In the genomic region with DNA sequence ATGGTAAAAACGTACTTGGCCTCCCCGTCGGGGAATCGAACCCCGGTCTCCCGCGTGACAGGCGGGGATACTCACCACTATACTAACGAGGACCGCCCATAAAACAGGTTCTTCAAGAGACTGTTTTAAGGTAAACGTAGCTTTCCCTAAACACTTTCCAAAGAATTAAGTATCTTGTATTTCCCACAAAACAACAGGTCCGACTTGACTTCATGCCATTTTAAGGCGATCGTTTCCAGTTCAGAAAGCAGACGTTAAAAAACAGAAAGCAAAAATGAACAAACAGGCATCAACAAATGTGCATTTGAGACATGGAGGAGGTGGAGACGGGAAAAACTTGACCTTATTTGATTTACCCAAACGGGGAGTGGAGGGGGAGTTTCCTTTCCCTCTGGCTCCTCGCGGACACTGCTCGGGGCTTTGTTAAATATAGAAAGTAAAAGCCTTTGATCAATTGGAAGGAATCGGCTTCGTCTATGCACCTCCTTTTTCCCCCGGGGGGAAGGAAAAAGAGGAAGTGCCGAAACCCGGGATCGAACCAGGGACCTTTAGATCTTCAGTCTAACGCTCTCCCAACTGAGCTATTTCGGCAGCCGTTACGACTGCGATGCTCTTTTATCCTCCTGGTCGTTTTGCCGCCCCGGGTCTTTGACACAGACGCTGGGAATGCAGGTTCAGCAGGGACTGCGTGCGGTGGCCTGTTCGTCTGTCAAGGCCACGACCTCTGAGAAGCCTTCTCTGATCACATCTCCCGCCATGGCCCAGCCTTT, we compare ENCODE assay signal across 1 cellular context.
TF ChIP-seq lines count a peak whose summit lies in the region.

No MANE protein-coding gene starts in this region.

TF ChIP-seq in HCT116, 20 proteins besides CTCF, POLR2A, EP300 and RAD21 (continued from another document):
- peak; percentile 83 for TF ChIP-seq TCF7L2 (IDR thresholded peaks at IDR 0.05; ENCODE audit: borderline replicate concordance, extremely low read depth, insufficient read depth, insufficient read length)
- TF ChIP-seq ELF1 (IDR thresholded peaks at IDR 0.05; ENCODE audit: borderline replicate concordance, low read depth) = no peak
- TF ChIP-seq, protein P1, sequence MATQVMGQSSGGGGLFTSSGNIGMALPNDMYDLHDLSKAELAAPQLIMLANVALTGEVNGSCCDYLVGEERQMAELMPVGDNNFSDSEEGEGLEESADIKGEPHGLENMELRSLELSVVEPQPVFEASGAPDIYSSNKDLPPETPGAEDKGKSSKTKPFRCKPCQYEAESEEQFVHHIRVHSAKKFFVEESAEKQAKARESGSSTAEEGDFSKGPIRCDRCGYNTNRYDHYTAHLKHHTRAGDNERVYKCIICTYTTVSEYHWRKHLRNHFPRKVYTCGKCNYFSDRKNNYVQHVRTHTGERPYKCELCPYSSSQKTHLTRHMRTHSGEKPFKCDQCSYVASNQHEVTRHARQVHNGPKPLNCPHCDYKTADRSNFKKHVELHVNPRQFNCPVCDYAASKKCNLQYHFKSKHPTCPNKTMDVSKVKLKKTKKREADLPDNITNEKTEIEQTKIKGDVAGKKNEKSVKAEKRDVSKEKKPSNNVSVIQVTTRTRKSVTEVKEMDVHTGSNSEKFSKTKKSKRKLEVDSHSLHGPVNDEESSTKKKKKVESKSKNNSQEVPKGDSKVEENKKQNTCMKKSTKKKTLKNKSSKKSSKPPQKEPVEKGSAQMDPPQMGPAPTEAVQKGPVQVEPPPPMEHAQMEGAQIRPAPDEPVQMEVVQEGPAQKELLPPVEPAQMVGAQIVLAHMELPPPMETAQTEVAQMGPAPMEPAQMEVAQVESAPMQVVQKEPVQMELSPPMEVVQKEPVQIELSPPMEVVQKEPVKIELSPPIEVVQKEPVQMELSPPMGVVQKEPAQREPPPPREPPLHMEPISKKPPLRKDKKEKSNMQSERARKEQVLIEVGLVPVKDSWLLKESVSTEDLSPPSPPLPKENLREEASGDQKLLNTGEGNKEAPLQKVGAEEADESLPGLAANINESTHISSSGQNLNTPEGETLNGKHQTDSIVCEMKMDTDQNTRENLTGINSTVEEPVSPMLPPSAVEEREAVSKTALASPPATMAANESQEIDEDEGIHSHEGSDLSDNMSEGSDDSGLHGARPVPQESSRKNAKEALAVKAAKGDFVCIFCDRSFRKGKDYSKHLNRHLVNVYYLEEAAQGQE (IDR thresholded peaks at IDR 0.05; ENCODE audit: low read depth) = no peak
- TF ChIP-seq, protein P2, sequence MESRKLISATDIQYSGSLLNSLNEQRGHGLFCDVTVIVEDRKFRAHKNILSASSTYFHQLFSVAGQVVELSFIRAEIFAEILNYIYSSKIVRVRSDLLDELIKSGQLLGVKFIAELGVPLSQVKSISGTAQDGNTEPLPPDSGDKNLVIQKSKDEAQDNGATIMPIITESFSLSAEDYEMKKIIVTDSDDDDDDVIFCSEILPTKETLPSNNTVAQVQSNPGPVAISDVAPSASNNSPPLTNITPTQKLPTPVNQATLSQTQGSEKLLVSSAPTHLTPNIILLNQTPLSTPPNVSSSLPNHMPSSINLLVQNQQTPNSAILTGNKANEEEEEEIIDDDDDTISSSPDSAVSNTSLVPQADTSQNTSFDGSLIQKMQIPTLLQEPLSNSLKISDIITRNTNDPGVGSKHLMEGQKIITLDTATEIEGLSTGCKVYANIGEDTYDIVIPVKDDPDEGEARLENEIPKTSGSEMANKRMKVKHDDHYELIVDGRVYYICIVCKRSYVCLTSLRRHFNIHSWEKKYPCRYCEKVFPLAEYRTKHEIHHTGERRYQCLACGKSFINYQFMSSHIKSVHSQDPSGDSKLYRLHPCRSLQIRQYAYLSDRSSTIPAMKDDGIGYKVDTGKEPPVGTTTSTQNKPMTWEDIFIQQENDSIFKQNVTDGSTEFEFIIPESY (IDR thresholded peaks at IDR 0.05; ENCODE audit: extremely low read depth, insufficient replicate concordance, low read length) = peak; percentile 43
- TF ChIP-seq ZNF274 (IDR thresholded peaks at IDR 0.05; ENCODE audit: low read depth, low read length) = no peak
- TF ChIP-seq SIN3A (IDR thresholded peaks at IDR 0.05; ENCODE audit: low read depth) = no peak
- no peak for TF ChIP-seq JUND (IDR thresholded peaks at IDR 0.05)
